23 cellular contexts compared by ENCODE assay signal in genomic region chr1:39522661-39523567, GRCh38. TPM values are rescaled to one million over a fixed set of nuclear protein-coding genes. Genes with fewer than 3 reads are reported as not detected.
"Had no signal": no experiment of that assay in that cellular context is flagged by ENCODE, and none has a peak within 500 bp of the region (broad histone marks: within the 10 kb centered on the region; RNA-seq: fewer than 3 reads in every experiment).

No MANE protein-coding gene starts in this region.

- H3K9me3 ChIP-seq: lower lobe of right lung, psoas muscle, upper lobe of left lung had no signal

- H3K4me3 Mint-ChIP-seq: activated naive CD4-positive, alpha-beta T cell treated with anti-CD3 and anti-CD28 coated beads for 36 hours; activated naive CD8-positive, alpha-beta T cell treated with anti-CD3 and anti-CD28 coated beads, Interleukin-2, amount 10 ng/mL, durations not matched to agents 7 days and 5 days; dendritic cell treated with granulocyte-macrophage colony-stimulating factor and Interleukin-4, amounts not matched to agents 40 ng/mL and 50 ng/mL, for 4 days had no signal

- H3K9me3 Mint-ChIP-seq: activated naive CD4-positive, alpha-beta T cell treated with anti-CD3 and anti-CD28 coated beads for 36 hours; activated naive CD8-positive, alpha-beta T cell treated with anti-CD3 and anti-CD28 coated beads, Interleukin-2, amount 10 ng/mL, durations not matched to agents 7 days and 5 days; dendritic cell treated with granulocyte-macrophage colony-stimulating factor and Interleukin-4, amounts not matched to agents 40 ng/mL and 50 ng/mL, for 4 days; naive B cell had no signal

- H3K36me3 ChIP-seq: cardiac muscle cell had no signal

- H3K4me3 ChIP-seq: cardiac muscle cell, lower lobe of right lung, psoas muscle, upper lobe of left lung had no signal

- H3K27me3 Mint-ChIP-seq: activated naive CD8-positive, alpha-beta T cell treated with anti-CD3 and anti-CD28 coated beads, Interleukin-2, amount 10 ng/mL, durations not matched to agents 7 days and 5 days; dendritic cell treated with granulocyte-macrophage colony-stimulating factor and Interleukin-4, amounts not matched to agents 40 ng/mL and 50 ng/mL, for 4 days; naive B cell had no signal

- H3K27ac Mint-ChIP-seq: activated naive CD4-positive, alpha-beta T cell treated with anti-CD3 and anti-CD28 coated beads for 36 hours; activated naive CD8-positive, alpha-beta T cell treated with anti-CD3 and anti-CD28 coated beads, Interleukin-2, amount 10 ng/mL, durations not matched to agents 7 days and 5 days; dendritic cell treated with granulocyte-macrophage colony-stimulating factor and Interleukin-4, amounts not matched to agents 40 ng/mL and 50 ng/mL, for 4 days had no signal

- ATAC-seq: esophagus mucosa, left lobe of liver, right cardiac atrium had no signal

- H3K27me3 ChIP-seq: cardiac muscle cell, upper lobe of left lung had no signal

- H3K27ac ChIP-seq: cardiac muscle cell, lower lobe of right lung, psoas muscle, upper lobe of left lung had no signal

- H3K4me1 ChIP-seq: lower lobe of right lung, psoas muscle, upper lobe of left lung had no signal

- DNase-seq: activated naive CD4-positive, alpha-beta T cell treated with anti-CD3 and anti-CD28 coated beads for 36 hours; activated naive CD8-positive, alpha-beta T cell treated with anti-CD3 and anti-CD28 coated beads, Interleukin-2, amount 10 ng/mL, durations not matched to agents 7 days and 5 days; activated T-cell treated with anti-CD3 and anti-CD28 coated beads, Interleukin-2, amount 50 U/mL, for 1 hour; amniotic stem cell; effector CD4-positive, alpha-beta T cell; foreskin melanocyte; lower lobe of right lung; mesendoderm; naive B cell; psoas muscle; right cardiac atrium; stimulated activated CD4-positive, alpha-beta T cell treated with anti-CD3 and anti-CD28 coated beads, Interleukin-2, amount 100 ng/mL, for 24 hours; stimulated activated CD8-positive, alpha-beta memory T cell treated with anti-CD3 and anti-CD28 coated beads, Interleukin-4, amount 100 ng/mL, for 48 hours; stimulated activated naive CD4-positive, alpha-beta T cell treated with Interleukin-2 at 50 U/mL for 16 hours; T-helper 9 cell had no signal

- H3K36me3 Mint-ChIP-seq: naive B cell had no signal

RNA-seq across cellular contexts. Expression of gene BMP8A, which starts 31.5 kb away (rescaled TPM):
- total RNA-seq: activated naive CD4-positive, alpha-beta T cell treated with anti-CD3 and anti-CD28 coated beads for 36 hours; esophagus mucosa; left lobe of liver; lower lobe of right lung; osteocyte; psoas muscle; T-helper 1 cell treated with Interleukin-12 subunit alpha and Interleukin-12 subunit beta and Interleukin-4 antibody, amounts not matched to agents 30 ng/mL and 1 ng/mL, for 36 hours had no signal
- polyA plus RNA-seq: neural cell had no signal
